ENCODE assay signal across 13 cellular contexts in the genomic region with DNA sequence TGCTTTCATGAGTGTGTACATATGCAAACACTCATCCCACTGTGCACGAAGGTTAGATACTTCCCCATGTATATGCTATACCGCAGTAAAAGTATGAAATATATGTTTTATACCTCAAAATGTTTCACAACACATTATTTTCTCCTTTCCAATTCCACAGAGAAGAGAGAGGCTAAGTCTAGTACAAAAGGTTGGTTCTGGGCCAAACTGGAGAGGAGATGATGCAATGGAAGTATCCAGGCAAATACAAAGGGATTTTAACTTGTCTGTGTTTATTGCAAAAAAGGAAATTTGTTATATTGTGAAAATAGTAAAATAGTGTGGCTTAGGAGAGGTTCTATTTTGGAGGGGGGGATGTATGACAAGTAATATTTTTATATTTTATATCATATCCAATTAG.
DNase-seq lines count a peak whose midpoint lies in the region; ATAC-seq and TF ChIP-seq lines count a peak whose summit lies in the region.
"Had no signal": no experiment of that assay in that cellular context is flagged by ENCODE, and none has a peak within 500 bp of the region (broad histone marks: within the 10 kb centered on the region; RNA-seq: fewer than 3 reads in every experiment).

No MANE protein-coding gene starts in this region.

- intact Hi-C loops in psoas muscle (cut with DNase I): loop anchor here in 1 of 2 donors (5.0 kb wide), 1 partner anchor 112 kb away; the partner anchor contains the start of gene PLCB1
- intact Hi-C loops in stomach (cut with DNase I; ENCODE audit: low total_unique reads): no loop called here

- TF ChIP-seq EP300 in stomach (IDR thresholded peaks at IDR 0.05): no peak

- no peak overlapping the region for H3K27ac ChIP-seq in GM23248
- peak overlapping the region; percentile 67 for H3K27ac ChIP-seq in psoas muscle
- no peak overlapping the region for H3K27ac ChIP-seq in stomach
- H3K27ac ChIP-seq: neutrophil, suprapubic skin had no signal

- DNase-seq in GM23248: peak; percentile 77
- DNase-seq in amniotic epithelial cell (ENCODE audit: low read depth): peak; percentile 71
- peak; percentile 69 for DNase-seq in fibroblast of villous mesenchyme (ENCODE audit: low read depth)
- no peak for DNase-seq in psoas muscle
- no peak for DNase-seq in stomach
- no peak for DNase-seq in SHP77 treated with DMSO at 0.1 percent for 48 hours (lab: John Stamatoyannopoulos, UW)
- DNase-seq in NCI-H146 (lab: John Stamatoyannopoulos, UW): no peak
- no peak for DNase-seq in A172 (ENCODE audit: low spot score)
- DNase-seq: NCI-H187; stimulated activated CD4-positive, alpha-beta T cell treated with anti-CD3 and anti-CD28 coated beads, Interleukin-4, amount 100 ng/mL, for 4 hours had no signal

- H3K79me2 ChIP-seq in GM23248 (ENCODE audit: insufficient read depth): no peaks in the 10 kb centered on the region

- in situ Hi-C loops in GM23248 (cut with MboI): no loop called here

- WGBS in GM23248 (ENCODE audit: low coverage in 1 of 2, low lambda C conversion rate in 2 of 2, missing lambda C conversion rate in 2 of 2), 2 experiments: 22 to 43% methylated on average over 2 of the region's 2 CpGs
- 60 to 67% (median 66%) methylated on average over 2 of the region's 2 CpGs for WGBS in psoas muscle, 3 donors
- 68 to 86% (median 76%) methylated on average over 2 of the region's 2 CpGs for WGBS in stomach, 5 donors

- no peak overlapping the region for H3K9ac ChIP-seq in GM23248

- TF ChIP-seq CTCF in fibroblast of villous mesenchyme (IDR thresholded peaks at IDR 0.05; ENCODE audit: insufficient read depth, low read depth, low read length) (no peak), psoas muscle (IDR thresholded peaks at IDR 0.05) (no peak), stomach (IDR thresholded peaks at IDR 0.05) (no peak)

- H3K4me2 ChIP-seq in GM23248 (ENCODE audit: unreplicated experiment): peak overlapping the region; percentile 18

- no peaks in the 10 kb centered on the region for H3K9me2 ChIP-seq in GM23248 (ENCODE audit: insufficient read depth)

- H2AFZ ChIP-seq in GM23248: peak overlapping the region; percentile 55

- TF ChIP-seq POLR2A in stomach (IDR thresholded peaks at IDR 0.05): no peak

- no peaks in the 10 kb centered on the region for H4K20me1 ChIP-seq in GM23248 (ENCODE audit: insufficient read depth)

- H3K27me3 ChIP-seq in GM23248 (replicated peaks; ENCODE audit: insufficient read depth): no peaks in the 10 kb centered on the region
- no peaks in the 10 kb centered on the region for H3K27me3 ChIP-seq in psoas muscle (ENCODE audit: insufficient read depth in 3 of 3, low read length in 2 of 3)
- no peaks in the 10 kb centered on the region for H3K27me3 ChIP-seq in stomach
- H3K27me3 ChIP-seq: neutrophil, suprapubic skin had no signal

- H3K36me3 ChIP-seq in GM23248 (ENCODE audit: low read depth) (no peaks in the 10 kb centered on the region), psoas muscle (ENCODE audit: insufficient read depth in 1 of 2, low read depth in 1 of 2) (no peaks in the 10 kb centered on the region), stomach (no peaks in the 10 kb centered on the region)
- H3K36me3 ChIP-seq: neutrophil, suprapubic skin had no signal

- H3K4me1 ChIP-seq in GM23248 (ENCODE audit: insufficient read depth) (peaks cover 16% of the 10 kb centered on the region; the same call in 1 of the 2 replicates), psoas muscle (peaks cover 30% of the 10 kb centered on the region), stomach (peaks cover 15 to 47% (median 35%) of the 10 kb centered on the region in 4 donors)

- H3K9me3 ChIP-seq in GM23248 (ENCODE audit: low read depth): no peaks in the 10 kb centered on the region
- no peaks in the 10 kb centered on the region for H3K9me3 ChIP-seq in psoas muscle
- H3K9me3 ChIP-seq in stomach: no peaks in the 10 kb centered on the region
- H3K9me3 ChIP-seq: neutrophil, suprapubic skin had no signal

- no peak overlapping the region for H3K4me3 ChIP-seq in GM23248
- H3K4me3 ChIP-seq in fibroblast of villous mesenchyme (ENCODE audit: low read depth, low read length): no peak overlapping the region
- H3K4me3 ChIP-seq in psoas muscle: no peak overlapping the region
- no peak overlapping the region for H3K4me3 ChIP-seq in stomach
- H3K4me3 ChIP-seq: suprapubic skin had no signal

- 0 out of 2 replicates have a peak, but pooled peaks cover 3% of the 10 kb centered on the region for H3F3A ChIP-seq in GM23248 (ENCODE audit: insufficient read depth)

- peak in 3 of 4 donors; percentile 46 to 75 (median 60) for ATAC-seq in psoas muscle
- ATAC-seq: activated T-helper 17 cell treated with anti-CD3 and anti-CD28 coated beads, Interleukin-2, amount 50 U/mL, for 72 hours had no signal

Comparison
In these comparisons a context has a peak if more than half of its experiments do, and no peak if none do; other contexts are left out.
1. DNase-seq: peak in GM23248 (single experiment), amniotic epithelial cell (single experiment) and fibroblast of villous mesenchyme (single experiment); none in psoas muscle (0 of 2), stomach (single experiment), SHP77 treated with DMSO at 0.1 percent for 48 hours (single experiment), NCI-H146 (single experiment) and A172 (single experiment).